Comparison of ENCODE assay signal across 16 cellular contexts in the genomic region with DNA sequence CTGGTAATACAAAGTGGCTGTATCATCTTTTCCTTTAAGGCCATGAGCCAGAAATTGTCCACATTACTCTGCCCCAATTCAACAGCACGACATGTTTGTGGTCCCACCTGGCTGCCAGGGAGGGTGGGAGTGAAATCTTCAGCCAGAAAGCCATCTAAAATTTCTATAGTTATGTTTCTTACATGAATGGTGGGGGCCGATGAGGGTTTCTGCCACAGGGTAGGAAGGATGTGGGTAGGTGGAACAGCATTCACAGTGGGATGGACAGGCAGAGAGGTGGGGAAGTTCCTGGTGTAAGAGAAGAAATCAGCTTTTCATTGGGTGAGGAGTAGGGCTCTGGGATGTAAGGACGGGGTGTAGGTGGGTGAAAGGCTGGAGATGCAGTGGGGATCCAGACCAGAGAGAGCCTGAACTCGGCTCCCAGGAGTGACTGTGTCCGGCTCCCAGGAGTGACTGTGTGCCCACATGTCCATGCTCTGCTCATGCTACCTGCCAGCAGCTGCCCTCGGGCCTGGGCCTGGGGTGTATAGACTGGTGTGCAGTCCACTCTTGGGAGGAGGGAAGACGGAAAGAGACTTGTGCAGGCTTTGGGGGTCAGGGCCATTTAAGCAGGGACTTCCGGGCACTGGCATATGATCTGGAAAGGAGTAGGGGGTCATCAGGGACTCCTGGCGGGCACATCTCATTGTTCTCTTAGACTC. TPM values are rescaled to one million over a fixed set of nuclear protein-coding genes. Genes with fewer than 3 reads are reported as not detected.
DNase-seq lines count a peak whose midpoint lies in the region; TF ChIP-seq lines count a peak whose summit lies in the region.
"Had no signal": no experiment of that assay in that cellular context is flagged by ENCODE, and none has a peak within 500 bp of the region (broad histone marks: within the 10 kb centered on the region; RNA-seq: fewer than 3 reads in every experiment).

No MANE protein-coding gene starts in this region.

- no peak overlapping the region for H2AFZ ChIP-seq in Loucy (ENCODE audit: low read length)

- peak overlapping the region; percentile 10 for H3K4me3 Mint-ChIP-seq in T-helper 2 cell treated with Interferon-gamma antibody and Interleukin-4, amounts not matched to agents 5 μg/mL and 100 μg/mL, for 36 hours
- H3K4me3 Mint-ChIP-seq: CD14-positive monocyte had no signal

- DNase-seq in T-helper 2 cell treated with Interferon-gamma antibody and Interleukin-4, amounts not matched to agents 5 μg/mL and 100 μg/mL, for 36 hours (ENCODE audit: low spot score), result no peak
- DNase-seq in T-helper 2 cell (no peak), coronary artery (ENCODE audit: low spot score) (no peak), NCI-H1092 treated with DMSO at 0.1 percent for 48 hours (lab: John Stamatoyannopoulos, UW) (no peak), GM13976 (ENCODE audit: low spot score) (no peak), DMS114 treated with DMSO at 0.1 percent for 48 hours (lab: John Stamatoyannopoulos, UW; ENCODE audit: unreplicated experiment) (no peak)
- DNase-seq: 8988T, dorsolateral prefrontal cortex, heart right ventricle, NCI-H1048, upper lobe of right lung had no signal

- H3K4me1 Mint-ChIP-seq in T-helper 2 cell treated with Interferon-gamma antibody and Interleukin-4, amounts not matched to agents 5 μg/mL and 100 μg/mL, for 36 hours (ENCODE audit: low read depth), result peaks cover 19% of the 10 kb centered on the region

- peak overlapping the region; percentile 62 for H3K4me2 ChIP-seq in Loucy (ENCODE audit: low read depth, low read length, poor library complexity, severe bottlenecking)

- no peak overlapping the region for H3K27ac Mint-ChIP-seq in T-helper 2 cell treated with Interferon-gamma antibody and Interleukin-4, amounts not matched to agents 5 μg/mL and 100 μg/mL, for 36 hours

- no peaks in the 10 kb centered on the region for H3K36me3 ChIP-seq in Loucy (ENCODE audit: insufficient read depth, low read length)
- no peaks in the 10 kb centered on the region for H3K36me3 ChIP-seq in skeletal muscle tissue (ENCODE audit: control insufficient read depth in 3 of 3, insufficient read depth in 3 of 3, low read length in 3 of 3)
- H3K36me3 ChIP-seq: breast epithelium, heart right ventricle, upper lobe of right lung had no signal

- peaks cover 31% of the 10 kb centered on the region for H3K4me1 ChIP-seq in Loucy (ENCODE audit: insufficient read depth, low read length, poor library complexity, severe bottlenecking)
- H3K4me1 ChIP-seq in skeletal muscle tissue (ENCODE audit: control insufficient read depth in 3 of 3, insufficient read depth in 3 of 3, low read length in 3 of 3), result peaks cover 4 to 16% (median 12%) of the 10 kb centered on the region in 3 donors

- H3K27me3 ChIP-seq in Loucy (ENCODE audit: insufficient read depth, low read length, poor library complexity, severe bottlenecking) (no peaks in the 10 kb centered on the region), skeletal muscle tissue (ENCODE audit: control insufficient read depth in 3 of 3, insufficient read depth in 3 of 3, low read length in 3 of 3) (peaks cover 14 to 22% (median 16%) of the 10 kb centered on the region in 3 donors)
- H3K27me3 ChIP-seq: breast epithelium had no signal

- in situ Hi-C loops in GM13976 (cut with MboI; ENCODE audit: low sequenced_read_pairs, unreplicated experiment), result no loop called here

- H3K36me3 Mint-ChIP-seq in T-helper 2 cell treated with Interferon-gamma antibody and Interleukin-4, amounts not matched to agents 5 μg/mL and 100 μg/mL, for 36 hours (ENCODE audit: low read depth), result no peaks in the 10 kb centered on the region

- H3K27ac ChIP-seq in coronary artery (peak overlapping the region; percentile 41 to 87), skeletal muscle tissue (ENCODE audit: low read depth, low read length) (peak overlapping the region; percentile 75)
- H3K27ac ChIP-seq: dorsolateral prefrontal cortex, upper lobe of right lung had no signal

- peak overlapping the region; percentile 45 for H3K9ac ChIP-seq in Loucy (ENCODE audit: low read depth, low read length, poor library complexity, severe bottlenecking)
- H3K9ac ChIP-seq in skeletal muscle tissue (ENCODE audit: low read depth in 1 of 3, low read length in 3 of 3), result no peak overlapping the region

- no peaks in the 10 kb centered on the region for H3F3A ChIP-seq in Loucy (ENCODE audit: low read depth)

- peaks cover 22% of the 10 kb centered on the region for H3K27me3 Mint-ChIP-seq in T-helper 2 cell treated with Interferon-gamma antibody and Interleukin-4, amounts not matched to agents 5 μg/mL and 100 μg/mL, for 36 hours (ENCODE audit: low read depth)

- no peaks in the 10 kb centered on the region for H3K9me2 ChIP-seq in Loucy (replicated peaks; ENCODE audit: low read depth, low read length)

- no peaks in the 10 kb centered on the region for H3K79me2 ChIP-seq in Loucy (ENCODE audit: insufficient read depth, low read length)

- H3K9me3 ChIP-seq in Loucy (ENCODE audit: insufficient read depth, low read depth, low read length) (no peaks in the 10 kb centered on the region), skeletal muscle tissue (ENCODE audit: control insufficient read depth in 3 of 3, low read length in 3 of 3) (no peaks in the 10 kb centered on the region)
- H3K9me3 ChIP-seq: upper lobe of right lung had no signal

- TF ChIP-seq CTCF in Loucy (conservative IDR thresholded peaks at IDR 0.05; ENCODE audit: low read length) (no peak), coronary artery (IDR thresholded peaks at IDR 0.05) (no peak), GM13976 (IDR thresholded peaks at IDR 0.05; ENCODE audit: borderline replicate concordance, control extremely low read depth, extremely low read depth, insufficient read depth, missing control alignments) (no peak)

- no peaks in the 10 kb centered on the region for H4K20me1 ChIP-seq in Loucy (ENCODE audit: insufficient read depth, low read length, poor library complexity, severe bottlenecking)

- H3K4me3 ChIP-seq in Loucy (ENCODE audit: low read length, poor library complexity, severe bottlenecking) (peak overlapping the region; percentile 27), coronary artery (no peak overlapping the region), skeletal muscle tissue (ENCODE audit: low read length in 3 of 3) (no peak overlapping the region)
- H3K4me3 ChIP-seq: breast epithelium, dorsolateral prefrontal cortex, heart right ventricle, upper lobe of right lung had no signal

- no peaks in the 10 kb centered on the region for H3K9me3 Mint-ChIP-seq in T-helper 2 cell treated with Interferon-gamma antibody and Interleukin-4, amounts not matched to agents 5 μg/mL and 100 μg/mL, for 36 hours

RNA-seq across cellular contexts. Expression of a gene that starts 3.8 kb away (rescaled TPM):
- total RNA-seq in skeletal muscle tissue, result 35.5 TPM
- total RNA-seq: HepG2 had no signal
